Comparison of ENCODE assay signal across 2 cellular contexts in the genomic region with DNA sequence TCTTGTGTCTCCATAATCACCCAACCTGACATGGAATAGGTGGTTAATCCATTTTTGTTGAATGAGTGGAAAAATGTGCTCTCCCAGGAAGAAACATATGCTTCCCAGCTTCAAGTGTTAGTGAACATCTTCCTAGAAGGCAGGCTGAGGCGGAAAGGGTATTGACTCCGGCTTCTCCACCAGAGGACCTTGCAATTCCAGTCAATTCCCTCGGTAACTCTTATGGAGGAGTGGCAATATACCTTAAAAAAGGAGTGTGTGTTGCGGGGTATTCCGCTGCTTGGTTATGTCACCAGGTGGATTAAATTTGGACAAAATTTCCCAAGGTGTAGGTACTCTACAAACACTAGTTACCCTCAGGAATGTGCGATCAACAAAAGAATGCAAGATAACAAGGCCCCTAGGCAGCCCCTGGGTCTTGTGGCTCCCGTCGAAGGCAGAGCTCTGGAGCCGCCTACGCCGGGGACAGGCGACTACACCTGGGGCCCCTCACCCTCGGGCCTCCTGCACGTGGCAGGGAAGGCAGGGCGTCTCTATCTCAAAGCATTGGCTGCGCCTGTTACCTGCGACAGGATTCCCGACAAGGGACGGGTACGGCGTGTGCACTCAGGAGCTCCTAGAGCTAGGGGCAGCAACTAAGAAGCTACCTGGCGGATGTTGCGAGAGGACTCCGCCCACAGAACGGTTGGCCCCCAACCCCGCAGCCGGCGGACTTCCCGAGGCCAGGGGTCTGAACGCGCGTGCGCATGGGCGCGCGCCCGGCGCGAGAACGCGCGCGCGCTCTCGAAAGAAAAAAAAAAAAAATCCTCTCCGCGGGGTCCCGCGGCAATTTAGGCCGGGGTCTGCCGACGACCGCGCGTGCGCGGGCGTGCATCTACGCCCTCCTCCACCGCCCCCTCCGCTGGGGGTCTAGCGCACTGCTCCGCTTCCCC.
TF ChIP-seq lines count a peak whose summit lies in the region.

A gene (minus strand): TSS at position 659 of the 932 bp plus-strand sequence. CDS start 8,355 bp downstream, outside the sequence.

TF ChIP-seq in IMR-90, 13 proteins besides CTCF, POLR2A, EP300 and RAD21:
- TF ChIP-seq MXI1 (IDR thresholded peaks at IDR 0.05; ENCODE audit: borderline replicate concordance, low read depth, low read length) (no peak), CHD1 (IDR thresholded peaks at IDR 0.05; ENCODE audit: low read depth, low read length) (0 out of 2 replicates have a peak, but pooled peaks have one; percentile 28), MAFK (IDR thresholded peaks at IDR 0.05; ENCODE audit: low read depth, low read length) (no peak)

TF ChIP-seq in SK-N-SH, 30 proteins besides CTCF, POLR2A, EP300 and RAD21:
- TF ChIP-seq SMC3 (IDR thresholded peaks at IDR 0.05; ENCODE audit: low read depth, low read length) = peak; percentile 8; the same call in 1 of the 2 replicates
- TF ChIP-seq JUND (IDR thresholded peaks at IDR 0.05) = no peak
- TF ChIP-seq, protein P1, sequence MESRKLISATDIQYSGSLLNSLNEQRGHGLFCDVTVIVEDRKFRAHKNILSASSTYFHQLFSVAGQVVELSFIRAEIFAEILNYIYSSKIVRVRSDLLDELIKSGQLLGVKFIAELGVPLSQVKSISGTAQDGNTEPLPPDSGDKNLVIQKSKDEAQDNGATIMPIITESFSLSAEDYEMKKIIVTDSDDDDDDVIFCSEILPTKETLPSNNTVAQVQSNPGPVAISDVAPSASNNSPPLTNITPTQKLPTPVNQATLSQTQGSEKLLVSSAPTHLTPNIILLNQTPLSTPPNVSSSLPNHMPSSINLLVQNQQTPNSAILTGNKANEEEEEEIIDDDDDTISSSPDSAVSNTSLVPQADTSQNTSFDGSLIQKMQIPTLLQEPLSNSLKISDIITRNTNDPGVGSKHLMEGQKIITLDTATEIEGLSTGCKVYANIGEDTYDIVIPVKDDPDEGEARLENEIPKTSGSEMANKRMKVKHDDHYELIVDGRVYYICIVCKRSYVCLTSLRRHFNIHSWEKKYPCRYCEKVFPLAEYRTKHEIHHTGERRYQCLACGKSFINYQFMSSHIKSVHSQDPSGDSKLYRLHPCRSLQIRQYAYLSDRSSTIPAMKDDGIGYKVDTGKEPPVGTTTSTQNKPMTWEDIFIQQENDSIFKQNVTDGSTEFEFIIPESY (IDR thresholded peaks at IDR 0.05; ENCODE audit: borderline replicate concordance, low read depth) = no peak
- TF ChIP-seq TAF1 (IDR thresholded peaks at IDR 0.05; ENCODE audit: borderline replicate concordance, low read depth, low read length) = no peak
- TF ChIP-seq POLR2AphosphoS5 (IDR thresholded peaks at IDR 0.05; ENCODE audit: low read depth, low read length) = no peak
- peak; percentile 67 for TF ChIP-seq NRF1 (IDR thresholded peaks at IDR 0.05; ENCODE audit: low read depth, low read length)
- TF ChIP-seq, protein P2, sequence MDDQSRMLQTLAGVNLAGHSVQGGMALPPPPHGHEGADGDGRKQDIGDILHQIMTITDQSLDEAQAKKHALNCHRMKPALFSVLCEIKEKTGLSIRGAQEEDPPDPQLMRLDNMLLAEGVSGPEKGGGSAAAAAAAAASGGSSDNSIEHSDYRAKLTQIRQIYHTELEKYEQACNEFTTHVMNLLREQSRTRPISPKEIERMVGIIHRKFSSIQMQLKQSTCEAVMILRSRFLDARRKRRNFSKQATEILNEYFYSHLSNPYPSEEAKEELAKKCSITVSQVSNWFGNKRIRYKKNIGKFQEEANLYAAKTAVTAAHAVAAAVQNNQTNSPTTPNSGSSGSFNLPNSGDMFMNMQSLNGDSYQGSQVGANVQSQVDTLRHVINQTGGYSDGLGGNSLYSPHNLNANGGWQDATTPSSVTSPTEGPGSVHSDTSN (IDR thresholded peaks at IDR 0.05) = no peak
- no peak for TF ChIP-seq NFIC (IDR thresholded peaks at IDR 0.05; ENCODE audit: borderline replicate concordance)
- TF ChIP-seq TEAD4 (IDR thresholded peaks at IDR 0.05; ENCODE audit: borderline replicate concordance, insufficient read depth) = no peak
- TF ChIP-seq, protein P3, sequence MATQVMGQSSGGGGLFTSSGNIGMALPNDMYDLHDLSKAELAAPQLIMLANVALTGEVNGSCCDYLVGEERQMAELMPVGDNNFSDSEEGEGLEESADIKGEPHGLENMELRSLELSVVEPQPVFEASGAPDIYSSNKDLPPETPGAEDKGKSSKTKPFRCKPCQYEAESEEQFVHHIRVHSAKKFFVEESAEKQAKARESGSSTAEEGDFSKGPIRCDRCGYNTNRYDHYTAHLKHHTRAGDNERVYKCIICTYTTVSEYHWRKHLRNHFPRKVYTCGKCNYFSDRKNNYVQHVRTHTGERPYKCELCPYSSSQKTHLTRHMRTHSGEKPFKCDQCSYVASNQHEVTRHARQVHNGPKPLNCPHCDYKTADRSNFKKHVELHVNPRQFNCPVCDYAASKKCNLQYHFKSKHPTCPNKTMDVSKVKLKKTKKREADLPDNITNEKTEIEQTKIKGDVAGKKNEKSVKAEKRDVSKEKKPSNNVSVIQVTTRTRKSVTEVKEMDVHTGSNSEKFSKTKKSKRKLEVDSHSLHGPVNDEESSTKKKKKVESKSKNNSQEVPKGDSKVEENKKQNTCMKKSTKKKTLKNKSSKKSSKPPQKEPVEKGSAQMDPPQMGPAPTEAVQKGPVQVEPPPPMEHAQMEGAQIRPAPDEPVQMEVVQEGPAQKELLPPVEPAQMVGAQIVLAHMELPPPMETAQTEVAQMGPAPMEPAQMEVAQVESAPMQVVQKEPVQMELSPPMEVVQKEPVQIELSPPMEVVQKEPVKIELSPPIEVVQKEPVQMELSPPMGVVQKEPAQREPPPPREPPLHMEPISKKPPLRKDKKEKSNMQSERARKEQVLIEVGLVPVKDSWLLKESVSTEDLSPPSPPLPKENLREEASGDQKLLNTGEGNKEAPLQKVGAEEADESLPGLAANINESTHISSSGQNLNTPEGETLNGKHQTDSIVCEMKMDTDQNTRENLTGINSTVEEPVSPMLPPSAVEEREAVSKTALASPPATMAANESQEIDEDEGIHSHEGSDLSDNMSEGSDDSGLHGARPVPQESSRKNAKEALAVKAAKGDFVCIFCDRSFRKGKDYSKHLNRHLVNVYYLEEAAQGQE (IDR thresholded peaks at IDR 0.05; ENCODE audit: low read depth, low read length) = no peak
- TF ChIP-seq GATA2 (CRISPR knock-in tag; IDR thresholded peaks at IDR 0.05) = no peak
- TF ChIP-seq SIN3A (IDR thresholded peaks at IDR 0.05; ENCODE audit: borderline replicate concordance, low read depth, low read length) = no peak
- TF ChIP-seq YY1 (IDR thresholded peaks at IDR 0.05; ENCODE audit: low read depth) = no peak
- no peak for TF ChIP-seq TCF12 (IDR thresholded peaks at IDR 0.05)
- no peak for TF ChIP-seq FOXM1 (IDR thresholded peaks at IDR 0.05; ENCODE audit: low read depth)
- TF ChIP-seq, protein P4, sequence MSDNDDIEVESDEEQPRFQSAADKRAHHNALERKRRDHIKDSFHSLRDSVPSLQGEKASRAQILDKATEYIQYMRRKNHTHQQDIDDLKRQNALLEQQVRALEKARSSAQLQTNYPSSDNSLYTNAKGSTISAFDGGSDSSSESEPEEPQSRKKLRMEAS (IDR thresholded peaks at IDR 0.05; ENCODE audit: low read depth) = peak; percentile 59; the same call in 1 of the 2 replicates
- TF ChIP-seq, protein P5, sequence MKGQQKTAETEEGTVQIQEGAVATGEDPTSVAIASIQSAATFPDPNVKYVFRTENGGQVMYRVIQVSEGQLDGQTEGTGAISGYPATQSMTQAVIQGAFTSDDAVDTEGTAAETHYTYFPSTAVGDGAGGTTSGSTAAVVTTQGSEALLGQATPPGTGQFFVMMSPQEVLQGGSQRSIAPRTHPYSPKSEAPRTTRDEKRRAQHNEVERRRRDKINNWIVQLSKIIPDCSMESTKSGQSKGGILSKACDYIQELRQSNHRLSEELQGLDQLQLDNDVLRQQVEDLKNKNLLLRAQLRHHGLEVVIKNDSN (IDR thresholded peaks at IDR 0.05; ENCODE audit: borderline replicate concordance, low read depth) = no peak
- TF ChIP-seq CHD2 (IDR thresholded peaks at IDR 0.05; ENCODE audit: low read length, partially characterized antibody) = no peak
- TF ChIP-seq RCOR1 (IDR thresholded peaks at IDR 0.05; ENCODE audit: low read length) = no peak
- TF ChIP-seq MXI1 (IDR thresholded peaks at IDR 0.05; ENCODE audit: low read depth, low read length) = no peak
- TF ChIP-seq RXRA (IDR thresholded peaks at IDR 0.05; ENCODE audit: borderline replicate concordance, low read depth) = no peak
- no peak for TF ChIP-seq EZH2phosphoT487 (IDR thresholded peaks at IDR 0.05; ENCODE audit: borderline replicate concordance, low read depth)
- TF ChIP-seq RFX5 (IDR thresholded peaks at IDR 0.05; ENCODE audit: low read length) = no peak
- TF ChIP-seq GABPA (IDR thresholded peaks at IDR 0.05; ENCODE audit: low read depth) = no peak
